Comparison of ENCODE assay signal across 22 cellular contexts in genomic region chrX:40143001-40143400, GRCh38. TPM values are rescaled to one million over a fixed set of nuclear protein-coding genes. Genes with fewer than 3 reads are reported as not detected.
DNase-seq lines count a peak whose midpoint lies in the region; ATAC-seq, FAIRE-seq and TF ChIP-seq lines count a peak whose summit lies in the region.
"Had no signal": no experiment of that assay in that cellular context is flagged by ENCODE, and none has a peak within 500 bp of the region (broad histone marks: within the 10 kb centered on the region; RNA-seq: fewer than 3 reads in every experiment).

No MANE protein-coding gene starts in this region.

- H4K8ac ChIP-seq in neuronal stem cell (ENCODE audit: low read depth, low read length): no peak overlapping the region

- DNase-seq in HepG2 (ENCODE audit: low spot score) (no peak), right lobe of liver (no peak), WTC11 (ENCODE audit: low spot score) (peak; percentile 18), islet precursor cell (peak; percentile 80), neuronal stem cell (ENCODE audit: low spot score) (no peak), sciatic nerve (ENCODE audit: low spot score) (no peak), posterior vena cava (ENCODE audit: low spot score) (no peak)
- DNase-seq: Caco-2; CD4-positive, alpha-beta T cell; DMS153; GF-D8; Kasumi-1; NCI-H1092 treated with DMSO at 0.1 percent for 48 hours; NCI-H187; NCI-H2107; PC-3; SIG-M5 had no signal

- no peak overlapping the region for H2AK5ac ChIP-seq in neuronal stem cell (ENCODE audit: low read depth, low read length)

- H3K18ac ChIP-seq in neuronal stem cell (ENCODE audit: low read length): no peak overlapping the region

- no peaks in the 10 kb centered on the region; a peak in 1 of 5 replicates for H3K36me3 ChIP-seq in HepG2 (replicated peaks in 1 of 2; ENCODE audit: control insufficient read depth in 1 of 2, insufficient read depth in 2 of 2, low read length in 2 of 2)
- H3K36me3 ChIP-seq in right lobe of liver: no peaks in the 10 kb centered on the region
- no peaks in the 10 kb centered on the region for H3K36me3 ChIP-seq in neuronal stem cell (replicated peaks in 1 of 2; ENCODE audit: control insufficient read depth in 2 of 2, insufficient read depth in 2 of 2, low read length in 2 of 2)

- H2BK12ac ChIP-seq in neuronal stem cell (ENCODE audit: low read length): no peak overlapping the region

- no peaks in the 10 kb centered on the region for H4K20me1 ChIP-seq in HepG2 (ENCODE audit: insufficient read depth, low read length)

- CTCF ChIA-PET in HepG2 (lab: Yijun Ruan, JAX; ENCODE audit: low intra/inter-chr PET ratio, low total read pairs): no interaction called here
- CTCF ChIA-PET in WTC11 (lab: Charles Lee): interaction anchor here (1.0 to 1.1 kb wide), 2 partner anchors 26 to 33 kb away, joined by 3 to 4 read pairs; no protein-coding TSS in a partner anchor

- intact Hi-C loops in HepG2 (cut with micrococcal nuclease; ENCODE audit: unreplicated experiment): loop anchor here (5.0 kb wide), 1 partner anchor 36 kb away; no protein-coding TSS in a partner anchor
- intact Hi-C loops in right lobe of liver (cut with DNase I): no loop called here
- intact Hi-C loops in sciatic nerve (cut with DNase I): no loop called here
- intact Hi-C loops in posterior vena cava (cut with DNase I): no loop called here

- 83% methylated on average over 10 of the region's 10 CpGs for WGBS in HepG2 (ENCODE audit: low lambda C conversion rate)
- WGBS in right lobe of liver (ENCODE audit: insufficient coverage, low coverage, low lambda C conversion rate, missing lambda C conversion rate): 59% methylated on average over 8 of the region's 10 CpGs
- WGBS in neuronal stem cell (ENCODE audit: extremely low coverage in 2 of 2, insufficient read length in 2 of 2, insufficient replicate concordance in 1 of 2), 2 donors: no CpG with 5 or more reads among the region's 10 CpGs

- POLR2A ChIA-PET in HepG2 (lab: Yijun Ruan, JAX): interaction anchor here (2.5 to 4.0 kb wide), 4 partner anchors 12 to 129 kb away, joined by 14 to 33 read pairs (median 16); partner anchors contain the start of gene BCOR
- POLR2A ChIA-PET in WTC11 (lab: Charles Lee): interaction anchor here (1.1 kb wide), 1 partner anchor 12 kb away, joined by 3 read pairs; no protein-coding TSS in a partner anchor

- H3K4ac ChIP-seq in neuronal stem cell (ENCODE audit: low read length): no peak overlapping the region

- H3K79me2 ChIP-seq in HepG2 (ENCODE audit: insufficient read depth, low read length): peaks cover 17% of the 10 kb centered on the region

- no TSS peak for BruUV-seq in HepG2 (replicated peaks; lab: Mats Ljungman, UMichigan)

- H2BK15ac ChIP-seq in neuronal stem cell (ENCODE audit: low read length): no peak overlapping the region

- TF ChIP-seq RAD21 in HepG2 (CRISPR knock-in tag; IDR thresholded peaks at IDR 0.05): no peak

- ATAC-seq in HepG2 (no peak), right lobe of liver (no peak), WTC11 (no peak), sciatic nerve (no peak), HG02840 (IDR thresholded peaks at IDR 0.05; ENCODE audit: low FRiP score, unreplicated experiment) (no peak)
- ATAC-seq: PC-3, SK-N-SH treated with all-trans-retinoic acid at 6 μM for 48 hours had no signal

- no peaks in the 10 kb centered on the region for H3K27me3 ChIP-seq in HepG2 (ENCODE audit: control insufficient read depth in 1 of 2, insufficient read depth in 2 of 2, low read length in 2 of 2)
- H3K27me3 ChIP-seq in right lobe of liver: peaks cover 0 to 6% of the 10 kb centered on the region in 2 donors
- peaks cover 0 to 15% (median 0%) of the 10 kb centered on the region in 3 experiments for H3K27me3 ChIP-seq in neuronal stem cell (ENCODE audit: control insufficient read depth in 3 of 3, insufficient read depth in 3 of 3, low read depth in 1 of 3, low read length in 3 of 3)

- H3K4me1 ChIP-seq in HepG2 (ENCODE audit: insufficient read depth, low read length): peaks cover 62% of the 10 kb centered on the region
- peaks cover 0 to 25% (median 6%) of the 10 kb centered on the region in 4 donors for H3K4me1 ChIP-seq in right lobe of liver
- peaks cover 0 to 16% of the 10 kb centered on the region in 2 donors for H3K4me1 ChIP-seq in neuronal stem cell (ENCODE audit: control insufficient read depth in 2 of 2, insufficient read depth in 1 of 2, low read depth in 1 of 2, low read length in 2 of 2)
- H3K4me1 ChIP-seq: Caco-2 had no signal

- in situ Hi-C loops in HepG2 (cut with HindIII; ENCODE audit: extremely low pct_ligation_motif_present, low pct_unique_long_range_greater_than_20kb): no loop called here

- H3K4me3 Mint-ChIP-seq in WTC11: peak overlapping the region; percentile 35; the same call in 1 of the 2 replicates
- H3K4me3 Mint-ChIP-seq: B cell; CD4-positive, alpha-beta T cell had no signal

- no peak overlapping the region for H3K14ac ChIP-seq in neuronal stem cell (ENCODE audit: low read length)

- peaks cover 49% of the 10 kb centered on the region for H3K4me1 Mint-ChIP-seq in WTC11

- no peaks in the 10 kb centered on the region for H3K79me1 ChIP-seq in neuronal stem cell (ENCODE audit: low read depth, low read length)

- H4K91ac ChIP-seq in neuronal stem cell (ENCODE audit: low read depth, low read length, poor library complexity): no peak overlapping the region

- H2BK120ac ChIP-seq in neuronal stem cell (ENCODE audit: low read depth, low read length): no peak overlapping the region

- H3K4me3 ChIP-seq in HepG2 (replicated peaks in 1 of 3; ENCODE audit: insufficient read depth in 1 of 3, low read depth in 2 of 3, low read length in 3 of 3) (no peak overlapping the region), right lobe of liver (no peak overlapping the region), neuronal stem cell (ENCODE audit: low read length in 2 of 2) (no peak overlapping the region)

- no peak for TF ChIP-seq POLR2A in HepG2 (IDR thresholded peaks at IDR 0.05; ENCODE audit: insufficient read depth in 1 of 2, low read depth in 2 of 2, low read length in 2 of 2)
- no peak for TF ChIP-seq POLR2A in right lobe of liver (IDR thresholded peaks at IDR 0.05)

- H2BK5ac ChIP-seq in neuronal stem cell (ENCODE audit: low read length): no peak overlapping the region

- no peaks in the 10 kb centered on the region for H3K36me3 Mint-ChIP-seq in WTC11

- H3K27ac ChIP-seq in HepG2 (ENCODE audit: extremely low read length, insufficient read depth, low read length) (no peak overlapping the region), right lobe of liver (no peak overlapping the region), neuronal stem cell (replicated peaks; ENCODE audit: low read length) (no peak overlapping the region)
- H3K27ac ChIP-seq: HL-60, RWPE1 had no signal

- peak overlapping the region; percentile 19; the same call in 1 of the 2 replicates for H3K27ac Mint-ChIP-seq in WTC11
- H3K27ac Mint-ChIP-seq: B cell; CD4-positive, alpha-beta T cell had no signal

- H2AFZ ChIP-seq in HepG2 (ENCODE audit: low read length) (no peak overlapping the region), neuronal stem cell (ENCODE audit: low read length) (no peak overlapping the region)

- H3K27me3 Mint-ChIP-seq in WTC11 (ENCODE audit: low read depth): peaks cover 23% of the 10 kb centered on the region
- H3K27me3 Mint-ChIP-seq: B cell; CD4-positive, alpha-beta T cell had no signal

- no peak overlapping the region for H3K23ac ChIP-seq in neuronal stem cell (ENCODE audit: low read depth, low read length, poor library complexity)

- no peaks in the 10 kb centered on the region for H3K9me3 Mint-ChIP-seq in WTC11
- H3K9me3 Mint-ChIP-seq: CD4-positive, alpha-beta T cell had no signal

- no peak overlapping the region for H3K9ac ChIP-seq in HepG2 (ENCODE audit: insufficient read depth, low read depth, low read length)
- no peak overlapping the region for H3K9ac ChIP-seq in neuronal stem cell (ENCODE audit: low read depth, low read length, poor library complexity)

- no peak overlapping the region for H3K4me2 ChIP-seq in HepG2 (ENCODE audit: low read depth, low read length)
- H3K4me2 ChIP-seq in neuronal stem cell (ENCODE audit: insufficient read depth, low read length, poor library complexity, severe bottlenecking): no peak overlapping the region

- TF ChIP-seq EP300 in HepG2 (IDR thresholded peaks at IDR 0.05; ENCODE audit: low read depth in 2 of 2, low read length in 2 of 2) (no peak), HepG2 (CRISPR knock-in tag; IDR thresholded peaks at IDR 0.05; ENCODE audit: borderline replicate concordance) (no peak)

- no peak for TF ChIP-seq CTCF in HepG2 (CRISPR knock-in tag; IDR thresholded peaks at IDR 0.05)
- no peak for TF ChIP-seq CTCF in right lobe of liver (IDR thresholded peaks at IDR 0.05)
- no peak for TF ChIP-seq CTCF in WTC11 (IDR thresholded peaks at IDR 0.05)

- no peak for FAIRE-seq in HepG2 (lab: Jason Lieb, UNC)

- H3K9me3 ChIP-seq in HepG2 (ENCODE audit: low read length) (no peaks in the 10 kb centered on the region), right lobe of liver (no peaks in the 10 kb centered on the region), neuronal stem cell (replicated peaks in 1 of 2; ENCODE audit: control insufficient read depth in 2 of 2, insufficient read depth in 1 of 2, low read depth in 1 of 2, low read length in 2 of 2) (no peaks in the 10 kb centered on the region)
- H3K9me3 ChIP-seq: Caco-2 had no signal

RNA-seq across cellular contexts. Expression of gene BCOR, which starts 45.2 kb away (rescaled TPM):
- total RNA-seq in HepG2 (2016; rRNA removed; fragmentation: Illumina TruSeq; extraction: Trizol) (15.2 and 18.6 TPM in 2 replicates), right lobe of liver (10 to 100 TPM in 4 of 6 experiments, 1 to 10 TPM in 2; 9.4 to 16.6 (median 12.0) TPM), WTC11 (2021) (41.1 to 44.5 TPM (median 43.1 TPM) in 3 replicates), sciatic nerve (42.0 TPM), posterior vena cava (10 to 100 TPM; 22.8 to 23.7 TPM)
- total RNA-seq in HepG2 (2016; cell fraction: cytosol; rRNA removed; fragmentation: Illumina TruSeq; extraction: Trizol; ENCODE audit: low read depth): 3.2 and 4.8 TPM in 2 replicates
- 13.9 and 15.9 TPM in 2 replicates for total RNA-seq in HepG2 (2016; cell fraction: insoluble cytoplasmic fraction; rRNA removed; fragmentation: Illumina TruSeq; extraction: Trizol)
- 7.4 and 7.6 TPM in 2 replicates for total RNA-seq in HepG2 (2016; cell fraction: membrane; rRNA removed; fragmentation: Illumina TruSeq; extraction: Trizol)
- 18.8 and 25.8 TPM in 2 replicates for total RNA-seq in HepG2 (2016; cell fraction: nucleus; rRNA removed; fragmentation: Illumina TruSeq; extraction: Trizol)
- 14.3 and 15.2 TPM in 2 replicates for polyA plus RNA-seq in HepG2 (2011; rRNA removed)
- polyA plus RNA-seq in HepG2 (2011; cell fraction: cytosol; rRNA removed): 11.5 and 13.8 TPM in 2 replicates
- polyA plus RNA-seq in HepG2 (2011; cell fraction: nucleus; rRNA removed): 30.4 and 30.6 TPM in 2 replicates
- 27.3 and 29.3 TPM in 2 replicates for polyA plus RNA-seq in HepG2 (2012)
- 1.2 and 1.3 TPM in 2 replicates for polyA plus RNA-seq in HepG2 (2016; cell fraction: cytosol; fragmentation: Illumina TruSeq; extraction: Trizol; ENCODE audit: low read depth)
- 17.4 and 18.4 TPM in 2 replicates for polyA plus RNA-seq in HepG2 (2016; cell fraction: insoluble cytoplasmic fraction; fragmentation: Illumina TruSeq; extraction: Trizol; ENCODE audit: low read depth)
- polyA plus RNA-seq in HepG2 (2016; cell fraction: membrane; fragmentation: Illumina TruSeq; extraction: Trizol; ENCODE audit: low read depth): 1.3 and 1.9 TPM in 2 replicates
- polyA plus RNA-seq in HepG2 (2016; cell fraction: nucleus; fragmentation: Illumina TruSeq; extraction: Trizol; ENCODE audit: insufficient read depth, low read depth): 27.4 and 28.9 TPM in 2 replicates
- polyA minus RNA-seq in HepG2 (2011; rRNA and poly(A)+ RNA removed; ENCODE audit: low replicate concordance): 18.3 and 32.5 TPM in 2 replicates
- polyA minus RNA-seq in HepG2 (2011; cell fraction: cytosol; rRNA and poly(A)+ RNA removed): 40.3 and 40.4 TPM in 2 replicates
- 31.8 TPM in 2 replicates for polyA minus RNA-seq in HepG2 (2011; cell fraction: nucleus; rRNA and poly(A)+ RNA removed)
- 5.4 TPM for polyA plus RNA-seq in neuronal stem cell (2013, experiment 1 of 2)
- 5.2 TPM for polyA plus RNA-seq in neuronal stem cell (2013, experiment 2 of 2)

Comparison
In these comparisons a context has a peak if more than half of its experiments do, and no peak if none do; other contexts are left out.
1. DNase-seq: peak in WTC11 (single experiment) and islet precursor cell (single experiment); none in HepG2 (single experiment), right lobe of liver (0 of 3), neuronal stem cell (single experiment), sciatic nerve (single experiment) and posterior vena cava (single experiment).